In the genomic region with DNA sequence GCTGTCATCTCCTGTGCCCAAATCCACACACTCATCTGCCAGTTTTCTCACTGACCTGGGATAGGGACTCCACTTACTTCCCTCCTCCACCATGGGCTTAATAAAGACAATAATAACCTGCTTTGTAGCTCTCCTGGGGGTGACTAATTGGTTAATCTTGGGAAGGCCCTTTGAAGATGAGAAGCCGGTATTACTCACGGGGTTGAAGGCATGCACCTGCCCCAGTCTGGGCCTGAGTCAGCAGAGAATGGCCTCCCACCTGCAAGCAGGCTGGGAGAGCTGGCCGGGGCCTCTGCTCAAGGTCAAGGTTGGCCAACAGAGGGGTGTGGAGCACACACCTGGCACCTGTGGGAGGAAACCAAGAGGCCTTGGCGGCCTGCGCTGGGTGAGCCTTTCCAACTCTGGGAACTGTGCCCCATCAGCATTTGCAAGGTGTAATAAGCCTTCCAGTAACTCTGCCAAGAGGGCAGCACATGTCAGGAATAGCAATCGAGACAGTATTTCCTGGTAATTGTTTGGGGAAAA, we compare ENCODE assay signal across 1 cellular context.
TF ChIP-seq lines count a peak whose summit lies in the region.

No MANE protein-coding gene starts in this region.

TF ChIP-seq in HepG2, 621 proteins besides CTCF, POLR2A, EP300 and RAD21 (continued from another document):
- TF ChIP-seq, protein P1, sequence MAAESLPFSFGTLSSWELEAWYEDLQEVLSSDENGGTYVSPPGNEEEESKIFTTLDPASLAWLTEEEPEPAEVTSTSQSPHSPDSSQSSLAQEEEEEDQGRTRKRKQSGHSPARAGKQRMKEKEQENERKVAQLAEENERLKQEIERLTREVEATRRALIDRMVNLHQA (CRISPR knock-in tag; IDR thresholded peaks at IDR 0.05), result no peak
